ENCODE assay signal across 10 cellular contexts in genomic region chr7:140079121-140079536, GRCh38. TPM values are rescaled to one million over a fixed set of nuclear protein-coding genes. Genes with fewer than 3 reads are reported as not detected.
DNase-seq lines count a peak whose midpoint lies in the region; ATAC-seq lines count a peak whose summit lies in the region.
"Had no signal": no experiment of that assay in that cellular context is flagged by ENCODE, and none has a peak within 500 bp of the region (broad histone marks: within the 10 kb centered on the region; RNA-seq: fewer than 3 reads in every experiment).

No MANE protein-coding gene starts in this region.

- no peak overlapping the region for H3K4me3 Mint-ChIP-seq in naive thymus-derived CD8-positive, alpha-beta T cell

- H3K9me3 Mint-ChIP-seq in naive thymus-derived CD8-positive, alpha-beta T cell, result no peaks in the 10 kb centered on the region

- ATAC-seq in naive thymus-derived CD8-positive, alpha-beta T cell, result peak in 1 of 2 donors; percentile 17
- ATAC-seq in GM19328 (IDR thresholded peaks at IDR 0.05; ENCODE audit: unreplicated experiment), result no peak

- DNase-seq in EH (ENCODE audit: low read depth) (peak; percentile 13), NCI-H2196 (lab: John Stamatoyannopoulos, UW; ENCODE audit: unreplicated experiment) (peak; percentile 60), dermis blood vessel endothelial cell (peak; percentile 51), NOMO-1 treated with dmso at 0.1 percent for 144 hours (lab: John Stamatoyannopoulos, UW; ENCODE audit: unreplicated experiment) (no peak), NCI-H1694 (lab: John Stamatoyannopoulos, UW) (no peak)
- no peak for DNase-seq in naive thymus-derived CD8-positive, alpha-beta T cell
- DNase-seq in stimulated activated CD4-positive, alpha-beta T cell treated with anti-CD3 and anti-CD28 coated beads, Interleukin-2, amount 100 ng/mL, for 48 hours, result no peak
- DNase-seq: activated T-cell treated with anti-CD3 and anti-CD28 coated beads, Interleukin-2, amount 50 U/mL, for 1 hour; NCI-H1105 had no signal

- H3K27ac Mint-ChIP-seq in naive thymus-derived CD8-positive, alpha-beta T cell, result peak overlapping the region in 7 of 10 donors; percentile 4 to 72 (median 64)

- POLR2A ChIA-PET in naive thymus-derived CD8-positive, alpha-beta T cell (lab: Charles Lee), result interaction anchor here (0.7 kb wide), 1 partner anchor 450 kb away, joined by 4 read pairs; no protein-coding TSS in a partner anchor

- H3K4me1 Mint-ChIP-seq in naive thymus-derived CD8-positive, alpha-beta T cell, result peaks cover 9 to 25% (median 21%) of the 10 kb centered on the region in 4 donors

- no peaks in the 10 kb centered on the region for H3K36me3 Mint-ChIP-seq in naive thymus-derived CD8-positive, alpha-beta T cell

- peaks cover 0 to 1% (median 0%) of the 10 kb centered on the region in 5 donors for H3K27me3 Mint-ChIP-seq in naive thymus-derived CD8-positive, alpha-beta T cell

RNA-seq across cellular contexts. Expression of gene PARP12, which starts 16.4 kb away (rescaled TPM):
- 98.3 and 107 TPM in 2 replicates for total RNA-seq in dermis blood vessel endothelial cell
- 100 to 1,000 TPM; 105 to 106 TPM for total RNA-seq in naive thymus-derived CD8-positive, alpha-beta T cell
- 10 to 100 TPM; 18.9 to 34.6 (median 28.1) TPM for polyA plus RNA-seq in naive thymus-derived CD8-positive, alpha-beta T cell

Comparison
In these comparisons a context has a peak if more than half of its experiments do, and no peak if none do; other contexts are left out.
1. DNase-seq: peak in EH (single experiment), NCI-H2196 (single experiment) and dermis blood vessel endothelial cell (single experiment); none in naive thymus-derived CD8-positive, alpha-beta T cell (0 of 10), NOMO-1 treated with dmso at 0.1 percent for 144 hours (single experiment), NCI-H1694 (single experiment) and stimulated activated CD4-positive, alpha-beta T cell treated with anti-CD3 and anti-CD28 coated beads, Interleukin-2, amount 100 ng/mL, for 48 hours (0 of 2).